In the genomic region with DNA sequence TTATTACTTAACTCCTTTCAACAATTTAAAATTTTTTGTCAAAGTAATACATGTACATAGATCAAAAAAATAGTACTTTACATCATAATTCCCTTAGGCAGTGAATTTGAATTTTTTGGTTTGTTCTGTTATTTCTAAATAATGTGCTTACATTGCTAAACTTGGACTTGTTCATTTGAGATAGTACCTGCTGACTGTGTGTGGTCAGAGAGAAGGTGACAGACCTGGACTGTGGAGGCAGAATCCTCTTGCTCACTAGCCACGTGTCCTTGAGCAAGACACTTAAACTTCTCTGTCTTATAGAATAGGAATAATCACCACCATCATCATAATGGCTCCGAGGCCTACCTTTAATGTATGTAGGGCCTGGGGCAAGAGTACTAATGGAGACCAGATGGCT, we compare ENCODE assay signal across 3 cellular contexts.
TF ChIP-seq lines count a peak whose summit lies in the region.

No MANE protein-coding gene starts in this region.

TF ChIP-seq in A549, 52 proteins besides CTCF, POLR2A, EP300 and RAD21:
- TF ChIP-seq MAFK (IDR thresholded peaks at IDR 0.05; ENCODE audit: partially characterized antibody) (peak; percentile 20), ESRRA (IDR thresholded peaks at IDR 0.05; ENCODE audit: borderline replicate concordance, low read length) (no peak)

TF ChIP-seq in IMR-90, 13 proteins besides CTCF, POLR2A, EP300 and RAD21:
- TF ChIP-seq MAFK (IDR thresholded peaks at IDR 0.05; ENCODE audit: low read depth, low read length): peak; percentile 33; the same call in 1 of the 2 replicates
- TF ChIP-seq, protein P1, sequence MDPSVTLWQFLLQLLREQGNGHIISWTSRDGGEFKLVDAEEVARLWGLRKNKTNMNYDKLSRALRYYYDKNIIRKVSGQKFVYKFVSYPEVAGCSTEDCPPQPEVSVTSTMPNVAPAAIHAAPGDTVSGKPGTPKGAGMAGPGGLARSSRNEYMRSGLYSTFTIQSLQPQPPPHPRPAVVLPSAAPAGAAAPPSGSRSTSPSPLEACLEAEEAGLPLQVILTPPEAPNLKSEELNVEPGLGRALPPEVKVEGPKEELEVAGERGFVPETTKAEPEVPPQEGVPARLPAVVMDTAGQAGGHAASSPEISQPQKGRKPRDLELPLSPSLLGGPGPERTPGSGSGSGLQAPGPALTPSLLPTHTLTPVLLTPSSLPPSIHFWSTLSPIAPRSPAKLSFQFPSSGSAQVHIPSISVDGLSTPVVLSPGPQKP (IDR thresholded peaks at IDR 0.05; ENCODE audit: borderline replicate concordance, low read depth, low read length): no peak

TF ChIP-seq in K562, 482 proteins besides CTCF, POLR2A, EP300 and RAD21:
- TF ChIP-seq ZNF316 (IDR thresholded peaks at IDR 0.05): peak; percentile 14; the same call in 1 of the 2 replicates
- no peak for TF ChIP-seq DACH1 (IDR thresholded peaks at IDR 0.05; ENCODE audit: partially characterized antibody)
